ENCODE assay signal across 2 cellular contexts in genomic region chr1:34183381-34183780, GRCh38. TPM values are rescaled to one million over a fixed set of nuclear protein-coding genes. Genes with fewer than 3 reads are reported as not detected.
"Had no signal": no experiment of that assay in that cellular context is flagged by ENCODE, and none has a peak within 500 bp of the region (broad histone marks: within the 10 kb centered on the region; RNA-seq: fewer than 3 reads in every experiment).

No MANE protein-coding gene starts in this region.

RNA-seq across cellular contexts. Expression of gene C1orf94, which starts 6.7 kb away (rescaled TPM):
- total RNA-seq: G401, GM12878 had no signal

RNA-seq across cellular contexts. Expression of gene CSMD2, which starts 18.4 kb away (rescaled TPM):
- total RNA-seq: G401, GM12878 had no signal
